ENCODE assay signal across 20 cellular contexts in genomic region chr18:59566507-59566906, GRCh38.
DNase-seq lines count a peak whose midpoint lies in the region; ATAC-seq and TF ChIP-seq lines count a peak whose summit lies in the region.
"Had no signal": no experiment of that assay in that cellular context is flagged by ENCODE, and none has a peak within 500 bp of the region (broad histone marks: within the 10 kb centered on the region; RNA-seq: fewer than 3 reads in every experiment).

No MANE protein-coding gene starts in this region.

- no peak for TF ChIP-seq CTCF in fibroblast of mammary gland (conservative IDR thresholded peaks at IDR 0.05; ENCODE audit: control insufficient read depth, insufficient read depth, low read depth, low read length)
- TF ChIP-seq CTCF in left lung (IDR thresholded peaks at IDR 0.05), result no peak
- no peak for TF ChIP-seq CTCF in type B pancreatic cell (conservative IDR thresholded peaks at IDR 0.05)

- H2BK5ac ChIP-seq in neuronal stem cell (ENCODE audit: low read length), result no peak overlapping the region

- H4K8ac ChIP-seq in neuronal stem cell (ENCODE audit: low read depth, low read length), result no peak overlapping the region

- H3K27ac ChIP-seq in left lung, result no peak overlapping the region
- H3K27ac ChIP-seq in neuronal stem cell (replicated peaks; ENCODE audit: low read length), result no peak overlapping the region
- H3K27ac ChIP-seq: BLaER1 treated with 17β-estradiol and CSF1 and Interleukin-3, amounts not matched to agents 10 nM and 100 nM; psoas muscle; suprapubic skin had no signal

- no peak overlapping the region for H3K9ac ChIP-seq in neuronal stem cell (ENCODE audit: low read depth, low read length, poor library complexity)
- H3K9ac ChIP-seq: BLaER1 treated with 17β-estradiol and CSF1 and Interleukin-3, amounts not matched to agents 10 nM and 100 nM had no signal

- H3K14ac ChIP-seq in neuronal stem cell (ENCODE audit: low read length), result no peak overlapping the region

- H3K27me3 ChIP-seq in left lung (no peaks in the 10 kb centered on the region), neuronal stem cell (ENCODE audit: control insufficient read depth in 3 of 3, insufficient read depth in 3 of 3, low read depth in 1 of 3, low read length in 3 of 3) (peaks cover 0 to 26% (median 0%) of the 10 kb centered on the region in 3 experiments)
- H3K27me3 ChIP-seq: BLaER1 treated with 17β-estradiol and CSF1 and Interleukin-3, amounts not matched to agents 10 nM and 100 nM; suprapubic skin had no signal

- no peak overlapping the region for H2BK15ac ChIP-seq in neuronal stem cell (ENCODE audit: low read length)

- H3K23ac ChIP-seq in neuronal stem cell (ENCODE audit: low read depth, low read length, poor library complexity), result no peak overlapping the region

- no peak overlapping the region for H2AK5ac ChIP-seq in neuronal stem cell (ENCODE audit: low read depth, low read length)

- no peak overlapping the region for H4K91ac ChIP-seq in neuronal stem cell (ENCODE audit: low read depth, low read length, poor library complexity)

- H3K18ac ChIP-seq in neuronal stem cell (ENCODE audit: low read length), result no peak overlapping the region

- no CpG with 5 or more reads among the region's 3 CpGs for WGBS in neuronal stem cell (ENCODE audit: extremely low coverage in 2 of 2, insufficient read length in 2 of 2, insufficient replicate concordance in 1 of 2), 2 donors

- H3K4me1 Mint-ChIP-seq in type B pancreatic cell (ENCODE audit: unreplicated experiment), result peaks cover 65% of the 10 kb centered on the region
- no peaks in the 10 kb centered on the region for H3K4me1 Mint-ChIP-seq in activated CD4-positive, alpha-beta T cell treated with anti-CD3 and anti-CD28 coated beads, Interleukin-2, amount 10 ng/mL, durations not matched to agents 24 days and 14 days

- no peaks in the 10 kb centered on the region for H3K79me1 ChIP-seq in neuronal stem cell (ENCODE audit: low read depth, low read length)

- H3K4me2 ChIP-seq in neuronal stem cell (ENCODE audit: insufficient read depth, low read length, poor library complexity, severe bottlenecking), result no peak overlapping the region

- ATAC-seq in left lung, result peak; percentile 53
- ATAC-seq: natural killer cell treated with Interleukin-12 subunit alpha and Interleukin-12 subunit beta and Interleukin-15 and Interleukin-18, amount 100 ng/mL, for 72 hours; psoas muscle had no signal

- no peak overlapping the region for H3K4me3 Mint-ChIP-seq in type B pancreatic cell
- H3K4me3 Mint-ChIP-seq in activated CD4-positive, alpha-beta T cell treated with anti-CD3 and anti-CD28 coated beads, Interleukin-2, amount 10 ng/mL, durations not matched to agents 24 days and 14 days, result no peak overlapping the region
- H3K4me3 Mint-ChIP-seq: natural killer cell treated with Interleukin-12 subunit alpha and Interleukin-12 subunit beta and Interleukin-15 and Interleukin-18, amount 100 ng/mL, for 72 hours had no signal

- peak overlapping the region; percentile 24 for H3K27ac Mint-ChIP-seq in type B pancreatic cell
- H3K27ac Mint-ChIP-seq in activated CD4-positive, alpha-beta T cell treated with anti-CD3 and anti-CD28 coated beads, Interleukin-2, amount 10 ng/mL, durations not matched to agents 24 days and 14 days, result no peak overlapping the region
- H3K27ac Mint-ChIP-seq: natural killer cell treated with Interleukin-12 subunit alpha and Interleukin-12 subunit beta and Interleukin-15 and Interleukin-18, amount 100 ng/mL, for 72 hours had no signal

- peak; percentile 31 for DNase-seq in LHCN-M2 (ENCODE audit: low read depth)
- DNase-seq in fibroblast of mammary gland (ENCODE audit: low read depth), result peak; percentile 40
- no peak for DNase-seq in left lung
- DNase-seq in type B pancreatic cell (ENCODE audit: extremely low spot score, unreplicated experiment), result no peak
- DNase-seq in neuronal stem cell (ENCODE audit: low spot score), result no peak
- no peak for DNase-seq in activated CD4-positive, alpha-beta T cell treated with anti-CD3 and anti-CD28 coated beads, Interleukin-2, amount 10 ng/mL, durations not matched to agents 24 days and 14 days
- DNase-seq in germinal center (ENCODE audit: low spot score), result no peak
- DNase-seq: activated CD4-positive, alpha-beta T cell treated with anti-CD3 and anti-CD28 coated beads for 4 hours; activated CD8-positive, alpha-beta memory T cell treated with anti-CD3 and anti-CD28 coated beads, Interleukin-2, amount 50 U/mL, for 48 hours; activated effector memory CD4-positive, alpha-beta T cell treated with anti-CD3 and anti-CD28 coated beads, Interleukin-2, amount 50 U/mL, for 16 hours; amniotic stem cell; cerebellar nuclear complex; effector memory CD4-positive, alpha-beta T cell; NCI-H1436; NCI-H2171 treated with DMSO at 0.1 percent for 48 hours; NCI-H774; psoas muscle had no signal

- no peak overlapping the region for H2AFZ ChIP-seq in neuronal stem cell (ENCODE audit: low read length)

- peaks cover 6% of the 10 kb centered on the region for H3K9me3 Mint-ChIP-seq in type B pancreatic cell
- no peaks in the 10 kb centered on the region for H3K9me3 Mint-ChIP-seq in activated CD4-positive, alpha-beta T cell treated with anti-CD3 and anti-CD28 coated beads, Interleukin-2, amount 10 ng/mL, durations not matched to agents 24 days and 14 days

- no peak overlapping the region for H2BK12ac ChIP-seq in neuronal stem cell (ENCODE audit: low read length)

- H3K4me1 ChIP-seq in left lung, result no peaks in the 10 kb centered on the region
- peaks cover 5 to 10% of the 10 kb centered on the region in 2 donors for H3K4me1 ChIP-seq in neuronal stem cell (ENCODE audit: control insufficient read depth in 2 of 2, insufficient read depth in 1 of 2, low read depth in 1 of 2, low read length in 2 of 2)
- H3K4me1 ChIP-seq: psoas muscle, suprapubic skin had no signal

- no peak overlapping the region for H3K4ac ChIP-seq in neuronal stem cell (ENCODE audit: low read length)

- H3K36me3 Mint-ChIP-seq in type B pancreatic cell, result peaks cover 10% of the 10 kb centered on the region
- no peaks in the 10 kb centered on the region for H3K36me3 Mint-ChIP-seq in activated CD4-positive, alpha-beta T cell treated with anti-CD3 and anti-CD28 coated beads, Interleukin-2, amount 10 ng/mL, durations not matched to agents 24 days and 14 days (ENCODE audit: low read depth)
- H3K36me3 Mint-ChIP-seq: natural killer cell treated with Interleukin-12 subunit alpha and Interleukin-12 subunit beta and Interleukin-15 and Interleukin-18, amount 100 ng/mL, for 72 hours had no signal

- no peak overlapping the region for H2BK120ac ChIP-seq in neuronal stem cell (ENCODE audit: low read depth, low read length)

- H3K4me3 ChIP-seq in fibroblast of mammary gland (ENCODE audit: control insufficient read depth, low read depth, low read length) (no peak overlapping the region), left lung (no peak overlapping the region), neuronal stem cell (ENCODE audit: low read length in 2 of 2) (no peak overlapping the region)
- H3K4me3 ChIP-seq: BLaER1 treated with 17β-estradiol and CSF1 and Interleukin-3, amounts not matched to agents 10 nM and 100 nM; psoas muscle; suprapubic skin had no signal

- H3K9me3 ChIP-seq in left lung, result no peaks in the 10 kb centered on the region
- H3K9me3 ChIP-seq in neuronal stem cell (replicated peaks in 1 of 2; ENCODE audit: control insufficient read depth in 2 of 2, insufficient read depth in 1 of 2, low read depth in 1 of 2, low read length in 2 of 2), result no peaks in the 10 kb centered on the region
- H3K9me3 ChIP-seq: BLaER1 treated with 17β-estradiol and CSF1 and Interleukin-3, amounts not matched to agents 10 nM and 100 nM; psoas muscle; suprapubic skin had no signal

- no peaks in the 10 kb centered on the region for H3K36me3 ChIP-seq in left lung
- H3K36me3 ChIP-seq in neuronal stem cell (replicated peaks in 1 of 2; ENCODE audit: control insufficient read depth in 2 of 2, insufficient read depth in 2 of 2, low read length in 2 of 2), result no peaks in the 10 kb centered on the region
- H3K36me3 ChIP-seq: BLaER1 treated with 17β-estradiol and CSF1 and Interleukin-3, amounts not matched to agents 10 nM and 100 nM; suprapubic skin had no signal

- peaks cover 4% of the 10 kb centered on the region for H3K27me3 Mint-ChIP-seq in type B pancreatic cell
- peaks cover 3% of the 10 kb centered on the region for H3K27me3 Mint-ChIP-seq in activated CD4-positive, alpha-beta T cell treated with anti-CD3 and anti-CD28 coated beads, Interleukin-2, amount 10 ng/mL, durations not matched to agents 24 days and 14 days

- intact Hi-C loops in left lung (cut with DNase I), result no loop called here
- intact Hi-C loops in activated CD4-positive, alpha-beta T cell treated with anti-CD3 and anti-CD28 coated beads, Interleukin-2, amount 10 ng/mL, durations not matched to agents 24 days and 14 days (cut with micrococcal nuclease), result no loop called here

Comparison
In these comparisons a context has a peak if more than half of its experiments do, and no peak if none do; other contexts are left out.
1. DNase-seq: peak in LHCN-M2 (single experiment) and fibroblast of mammary gland (single experiment); none in left lung (0 of 2), type B pancreatic cell (single experiment), neuronal stem cell (single experiment), activated CD4-positive, alpha-beta T cell treated with anti-CD3 and anti-CD28 coated beads, Interleukin-2, amount 10 ng/mL, durations not matched to agents 24 days and 14 days (single experiment) and germinal center (single experiment).